27 cellular contexts compared by ENCODE assay signal in genomic region chr11:96448225-96448624, GRCh38.
"Had no signal": no experiment of that assay in that cellular context is flagged by ENCODE, and none has a peak within 500 bp of the region (broad histone marks: within the 10 kb centered on the region; RNA-seq: fewer than 3 reads in every experiment).

No MANE protein-coding gene starts in this region.

- H3K27me3 ChIP-seq: SJSA1 had no signal

- DNase-seq: activated CD4-positive, alpha-beta T cell treated with anti-CD3 and anti-CD28 coated beads, Interleukin-2, amount 10 ng/mL, durations not matched to agents 24 days and 14 days; activated CD4-positive, alpha-beta T cell treated with anti-CD3 and anti-CD28 coated beads, Interleukin-2, amount 50 U/mL, for 4 hours; activated CD8-positive, alpha-beta T cell treated with anti-CD3 and anti-CD28 coated beads for 36 hours; activated effector memory CD4-positive, alpha-beta T cell treated with anti-CD3 and anti-CD28 coated beads, Interleukin-2, amount 50 U/mL, for 16 hours; activated naive CD4-positive, alpha-beta T cell; activated naive CD4-positive, alpha-beta T cell treated with anti-CD3 and anti-CD28 coated beads, Interleukin-2, amount 50 U/mL, for 16 hours; activated naive CD8-positive, alpha-beta T cell treated with anti-CD3 and anti-CD28 coated beads for 36 hours; activated T-cell treated with anti-CD3 and anti-CD28 coated beads, Interleukin-2, amount 50 U/mL, for 1 hour; activated T-cell treated with anti-CD3 and anti-CD28 coated beads, Interleukin-2, amount 50 U/mL, for 72 hours; amniotic stem cell; aorta; brain microvascular endothelial cell; Karpas-422; KBM-7; NCI-H1105; NCI-H1417 treated with DMSO at 0.1 percent for 48 hours; NCI-H187 treated with DMSO at 0.1 percent for 48 hours; NCI-H2081; NCI-H2171 treated with DMSO at 0.1 percent for 48 hours; NCI-H2227 treated with DMSO at 0.1 percent for 48 hours; NCI-H446; NCI-H524; NCI-H69; SHP77 treated with DMSO at 0.1 percent for 48 hours had no signal

- H3K36me3 ChIP-seq: brain microvascular endothelial cell, SJSA1 had no signal

- H3K27ac ChIP-seq: brain microvascular endothelial cell, SJSA1 had no signal

- ATAC-seq: activated CD8-positive, alpha-beta T cell treated with anti-CD3 and anti-CD28 coated beads for 36 hours; activated T-cell treated with anti-CD3 and anti-CD28 coated beads, Interleukin-2, amount 50 U/mL, for 72 hours; activated T-helper 17 cell treated with anti-CD3 and anti-CD28 coated beads, Interleukin-2, amount 50 U/mL, for 72 hours had no signal

- H3K36me3 Mint-ChIP-seq: activated naive CD8-positive, alpha-beta T cell treated with anti-CD3 and anti-CD28 coated beads for 36 hours had no signal

- H3K4me1 ChIP-seq: SJSA1 had no signal

- H3K4me3 ChIP-seq: SJSA1 had no signal

- H3K27ac Mint-ChIP-seq: activated CD4-positive, alpha-beta T cell treated with anti-CD3 and anti-CD28 coated beads, Interleukin-2, amount 10 ng/mL, durations not matched to agents 24 days and 14 days; activated CD8-positive, alpha-beta T cell treated with anti-CD3 and anti-CD28 coated beads for 36 hours; activated naive CD8-positive, alpha-beta T cell treated with anti-CD3 and anti-CD28 coated beads for 36 hours; activated T-cell treated with anti-CD3 and anti-CD28 coated beads, Interleukin-2, amount 50 U/mL, for 72 hours; activated T-helper 17 cell treated with anti-CD3 and anti-CD28 coated beads, Interleukin-2, amount 50 U/mL, for 72 hours; T-helper 2 cell treated with Interferon-gamma antibody and Interleukin-4, amounts not matched to agents 5 μg/mL and 100 μg/mL, for 36 hours had no signal

- H3K9me3 Mint-ChIP-seq: activated CD4-positive, alpha-beta T cell treated with anti-CD3 and anti-CD28 coated beads, Interleukin-2, amount 10 ng/mL, durations not matched to agents 24 days and 14 days; activated CD8-positive, alpha-beta T cell treated with anti-CD3 and anti-CD28 coated beads for 36 hours; activated naive CD8-positive, alpha-beta T cell treated with anti-CD3 and anti-CD28 coated beads for 36 hours; activated T-cell treated with anti-CD3 and anti-CD28 coated beads, Interleukin-2, amount 50 U/mL, for 72 hours; activated T-helper 17 cell treated with anti-CD3 and anti-CD28 coated beads, Interleukin-2, amount 50 U/mL, for 72 hours; T-helper 2 cell treated with Interferon-gamma antibody and Interleukin-4, amounts not matched to agents 5 μg/mL and 100 μg/mL, for 36 hours had no signal

- H3K4me1 Mint-ChIP-seq: activated CD4-positive, alpha-beta T cell treated with anti-CD3 and anti-CD28 coated beads, Interleukin-2, amount 10 ng/mL, durations not matched to agents 24 days and 14 days; activated naive CD8-positive, alpha-beta T cell treated with anti-CD3 and anti-CD28 coated beads for 36 hours; activated T-helper 17 cell treated with anti-CD3 and anti-CD28 coated beads, Interleukin-2, amount 50 U/mL, for 72 hours had no signal

- H3K4me3 Mint-ChIP-seq: activated CD4-positive, alpha-beta T cell treated with anti-CD3 and anti-CD28 coated beads, Interleukin-2, amount 10 ng/mL, durations not matched to agents 24 days and 14 days; activated CD8-positive, alpha-beta T cell treated with anti-CD3 and anti-CD28 coated beads for 36 hours; activated naive CD8-positive, alpha-beta T cell treated with anti-CD3 and anti-CD28 coated beads for 36 hours; activated T-cell treated with anti-CD3 and anti-CD28 coated beads, Interleukin-2, amount 50 U/mL, for 72 hours; activated T-helper 17 cell treated with anti-CD3 and anti-CD28 coated beads, Interleukin-2, amount 50 U/mL, for 72 hours; T-helper 2 cell treated with Interferon-gamma antibody and Interleukin-4, amounts not matched to agents 5 μg/mL and 100 μg/mL, for 36 hours had no signal

- H3K9me3 ChIP-seq: SJSA1 had no signal
